ENCODE assay signal across 11 cellular contexts in genomic region chr2:14654733-14655346, GRCh38.
A peak's percentile ranks its signal among the peaks of the same experiment; 100 is the strongest.
DNase-seq lines count a peak whose midpoint lies in the region; ATAC-seq and FAIRE-seq lines count a peak whose summit lies in the region.
"Had no signal": no experiment of that assay in that cellular context is flagged by ENCODE, and none has a peak within 500 bp of the region (broad histone marks: within the 10 kb centered on the region; RNA-seq: fewer than 3 reads in every experiment).

No MANE protein-coding gene starts in this region.

- FAIRE-seq in GM18507 (lab: Jason Lieb, UNC): peak; percentile 67
- FAIRE-seq in RCC 7860 (lab: Jason Lieb, UNC): no peak

- ATAC-seq in GM19468 (IDR thresholded peaks at IDR 0.05; ENCODE audit: extremely low read depth, unreplicated experiment): peak; percentile 66
- peak; percentile 94 for ATAC-seq in HG02938 (IDR thresholded peaks at IDR 0.05; ENCODE audit: unreplicated experiment)
- ATAC-seq in HG03558 (IDR thresholded peaks at IDR 0.05; ENCODE audit: extremely low read depth, unreplicated experiment): peak; percentile 92
- ATAC-seq: activated CD4-positive, CD25-positive, alpha-beta regulatory T cell treated with anti-CD3 and anti-CD28 coated beads, Interleukin-2, amount 50 U/mL, for 24 hours; naive thymus-derived CD8-positive, alpha-beta T cell had no signal

- DNase-seq in GM18507 (ENCODE audit: extremely low spot score, insufficient read length, low read depth): no peak
- DNase-seq in NCI-H526 treated with DMSO at 0.1 percent for 48 hours (lab: John Stamatoyannopoulos, UW): no peak
- DNase-seq in RCC 7860 (ENCODE audit: low spot score): no peak
- no peak for DNase-seq in OCI-M1 (lab: John Stamatoyannopoulos, UW)
- DNase-seq in Ammon's horn (ENCODE audit: low spot score): no peak
- DNase-seq: naive thymus-derived CD8-positive, alpha-beta T cell; NCI-H748 treated with DMSO at 0.1 percent for 48 hours had no signal
